In the genomic region with DNA sequence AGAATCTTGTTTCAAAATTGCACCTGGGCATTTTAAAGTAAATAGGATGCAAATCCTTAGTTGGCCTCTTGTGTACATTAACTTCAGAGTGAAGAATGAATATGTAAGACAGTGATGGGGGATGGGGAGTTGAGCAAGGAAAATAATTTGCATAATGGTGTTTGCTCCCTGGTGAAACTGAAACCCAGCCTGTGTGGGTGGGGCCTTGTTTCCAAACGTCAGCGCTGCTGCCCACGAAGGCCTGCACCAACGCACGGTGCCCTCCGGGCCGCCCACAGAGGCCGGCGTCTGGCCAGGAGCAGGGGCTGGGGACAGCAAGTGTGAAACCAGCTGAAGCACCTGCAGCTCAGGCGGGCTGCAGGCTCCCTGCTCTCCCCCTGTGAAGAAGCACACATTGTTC, we compare ENCODE assay signal across 8 cellular contexts.
A peak's percentile ranks its signal among the peaks of the same experiment; 100 is the strongest.
DNase-seq lines count a peak whose midpoint lies in the region; ATAC-seq and TF ChIP-seq lines count a peak whose summit lies in the region.
"Not testable (repeated sequence)": the region's sequence is repeated elsewhere in the genome, so short reads cannot be mapped to it uniquely, and the experiment has no call there.

No MANE protein-coding gene starts in this region.

- ATAC-seq in GM18519 (IDR thresholded peaks at IDR 0.05; ENCODE audit: low FRiP score, unreplicated experiment) = peak; percentile 69
- ATAC-seq in GM21447 (IDR thresholded peaks at IDR 0.05; ENCODE audit: unreplicated experiment) = peak; percentile 89
- peak; percentile 89 for ATAC-seq in HG02970 (IDR thresholded peaks at IDR 0.05; ENCODE audit: low FRiP score, unreplicated experiment)
- ATAC-seq in HG03565 (IDR thresholded peaks at IDR 0.05; ENCODE audit: unreplicated experiment) = peak; percentile 72
- ATAC-seq in activated CD4-positive, alpha-beta T cell treated with anti-CD3 and anti-CD28 coated beads for 36 hours = peak; percentile 57
- ATAC-seq in mucosa of descending colon = peak; percentile 72

- peaks cover 32% of the 10 kb centered on the region for H3K4me1 Mint-ChIP-seq in activated CD4-positive, alpha-beta T cell treated with anti-CD3 and anti-CD28 coated beads for 36 hours

- not testable (repeated sequence) for H3K4me1 ChIP-seq in effector memory CD4-positive, alpha-beta T cell (ENCODE audit: control insufficient read depth, insufficient read depth, low read length, poor library complexity, severe bottlenecking); mucosa of descending colon (ENCODE audit: low read depth)
- H3K4me1 ChIP-seq in transverse colon = peaks cover 0 to 19% (median 4%) of the 10 kb centered on the region in 4 donors

- TF ChIP-seq CTCF in mucosa of descending colon (IDR thresholded peaks at IDR 0.05); transverse colon (IDR thresholded peaks at IDR 0.05): not testable (repeated sequence)

- not testable (repeated sequence) for H3K36me3 ChIP-seq in effector memory CD4-positive, alpha-beta T cell (ENCODE audit: control insufficient read depth, insufficient read depth, low read length); mucosa of descending colon (ENCODE audit: low read depth); transverse colon

- not testable (repeated sequence) for TF ChIP-seq POLR2A in transverse colon (IDR thresholded peaks at IDR 0.05)

- CTCF ChIA-PET in activated CD4-positive, alpha-beta T cell treated with anti-CD3 and anti-CD28 coated beads for 36 hours (lab: Charles Lee) = not testable (repeated sequence)

- H3K9me3 Mint-ChIP-seq in activated CD4-positive, alpha-beta T cell treated with anti-CD3 and anti-CD28 coated beads for 36 hours (ENCODE audit: low read depth) = not testable (repeated sequence)

- peak; percentile 23 for DNase-seq in activated CD4-positive, alpha-beta T cell treated with anti-CD3 and anti-CD28 coated beads for 36 hours
- peak in 1 of 3 donors; percentile 31 for DNase-seq in effector memory CD4-positive, alpha-beta T cell
- DNase-seq in mucosa of descending colon = peak in 1 of 3 donors; percentile 50
- not testable (repeated sequence) for DNase-seq in transverse colon

- not testable (repeated sequence) for TF ChIP-seq EP300 in transverse colon (IDR thresholded peaks at IDR 0.05; ENCODE audit: low read depth)

- H3K27ac Mint-ChIP-seq in activated CD4-positive, alpha-beta T cell treated with anti-CD3 and anti-CD28 coated beads for 36 hours = not testable (repeated sequence)

- not testable (repeated sequence) for H3K27me3 ChIP-seq in effector memory CD4-positive, alpha-beta T cell (replicated peaks; ENCODE audit: control insufficient read depth, insufficient read depth, low read length, poor library complexity, severe bottlenecking); transverse colon

- not testable (repeated sequence) for H3K4me3 ChIP-seq in effector memory CD4-positive, alpha-beta T cell (ENCODE audit: insufficient read depth, low read depth, low read length, poor library complexity, severe bottlenecking); mucosa of descending colon; transverse colon

- intact Hi-C loops in activated CD4-positive, alpha-beta T cell treated with anti-CD3 and anti-CD28 coated beads for 36 hours (cut with DNase I, micrococcal nuclease); mucosa of descending colon (cut with DNase I, micrococcal nuclease); transverse colon (cut with DNase I; ENCODE audit: low total_unique reads): not testable (repeated sequence)

- POLR2A ChIA-PET in activated CD4-positive, alpha-beta T cell treated with anti-CD3 and anti-CD28 coated beads for 36 hours (lab: Charles Lee) = not testable (repeated sequence)

- not testable (repeated sequence) for H3K9me3 ChIP-seq in effector memory CD4-positive, alpha-beta T cell (ENCODE audit: control insufficient read depth, low read length); mucosa of descending colon; transverse colon

- no CpG with 5 or more reads among the region's 10 CpGs for WGBS in transverse colon (ENCODE audit: low coverage in 1 of 2), 2 donors

- peak overlapping the region; percentile 75 for H3K27ac ChIP-seq in effector memory CD4-positive, alpha-beta T cell (ENCODE audit: insufficient read depth, low read length, poor library complexity, severe bottlenecking)
- peak overlapping the region in 3 of 4 donors; percentile 52 to 84 (median 63) for H3K27ac ChIP-seq in transverse colon

- H3K36me3 Mint-ChIP-seq in activated CD4-positive, alpha-beta T cell treated with anti-CD3 and anti-CD28 coated beads for 36 hours (ENCODE audit: low read depth) = not testable (repeated sequence)

- in situ Hi-C loops in transverse colon (cut with MboI; ENCODE audit: low pct_ligation_motif_present in 1 of 4, low pct_unique_long_range_greater_than_20kb in 1 of 4, low sequenced_read_pairs in 3 of 4) = not testable (repeated sequence)

- not testable (repeated sequence) for H3K4me3 Mint-ChIP-seq in activated CD4-positive, alpha-beta T cell treated with anti-CD3 and anti-CD28 coated beads for 36 hours

- not testable (repeated sequence) for H3K27me3 Mint-ChIP-seq in activated CD4-positive, alpha-beta T cell treated with anti-CD3 and anti-CD28 coated beads for 36 hours
